ENCODE assay signal across 22 cellular contexts in genomic region chrX:39704590-39704989, GRCh38.
DNase-seq lines count a peak whose midpoint lies in the region; ATAC-seq, FAIRE-seq and TF ChIP-seq lines count a peak whose summit lies in the region.
"Had no signal": no experiment of that assay in that cellular context is flagged by ENCODE, and none has a peak within 500 bp of the region (broad histone marks: within the 10 kb centered on the region; RNA-seq: fewer than 3 reads in every experiment).

No MANE protein-coding gene starts in this region.

- BruUV-seq in IMR-90 (replicated peaks; lab: Mats Ljungman, UMichigan) (no TSS peak), HepG2 (replicated peaks; lab: Mats Ljungman, UMichigan) (no TSS peak)

- H3K9ac ChIP-seq in IMR-90 (ENCODE audit: low read depth, low read length) (no peak overlapping the region), HepG2 (ENCODE audit: insufficient read depth, low read depth, low read length) (no peak overlapping the region), smooth muscle cell (ENCODE audit: low read depth) (no peak overlapping the region)
- H3K9ac ChIP-seq: BLaER1 treated with 17β-estradiol and CSF1 and Interleukin-3, amounts not matched to agents 10 nM and 100 nM had no signal

- intact Hi-C loops in IMR-90 (cut with micrococcal nuclease): no loop called here
- intact Hi-C loops in HepG2 (cut with micrococcal nuclease; ENCODE audit: unreplicated experiment): no loop called here

- H3K56ac ChIP-seq in IMR-90 (ENCODE audit: extremely low read depth, insufficient read depth, low read length): no peak overlapping the region

- CTCF ChIA-PET in IMR-90 (lab: Yijun Ruan, JAX) (interaction anchor here (1.0 kb wide), 1 partner anchor 26 kb away, joined by 3 read pairs; no protein-coding TSS in a partner anchor), HepG2 (lab: Yijun Ruan, JAX; ENCODE audit: low intra/inter-chr PET ratio, low total read pairs) (no interaction called here)

- FAIRE-seq in HepG2 (lab: Jason Lieb, UNC): no peak
- FAIRE-seq: D721Med, GM12878, GM19239, H54 had no signal

- no peak overlapping the region for H3K14ac ChIP-seq in IMR-90 (replicated peaks; ENCODE audit: low read depth, low read length)

- TF ChIP-seq CTCF in IMR-90 (conservative IDR thresholded peaks at IDR 0.05; ENCODE audit: low read depth, low read length) (no peak), HepG2 (CRISPR knock-in tag; IDR thresholded peaks at IDR 0.05) (no peak), smooth muscle cell (IDR thresholded peaks at IDR 0.05; ENCODE audit: borderline replicate concordance, insufficient read depth, poor library complexity, severe bottlenecking) (no peak)

- no peak overlapping the region for H3K18ac ChIP-seq in IMR-90 (ENCODE audit: low read depth, low read length)

- DNase-seq in IMR-90: no peak
- DNase-seq in HepG2 (ENCODE audit: low spot score): peak; percentile 46
- DNase-seq in mucosa of gallbladder (ENCODE audit: low spot score): peak; percentile 50
- no peak for DNase-seq in immature natural killer cell
- DNase-seq in activated T-cell treated with anti-CD3 and anti-CD28 coated beads, Interleukin-2, amount 50 U/mL, for 48 hours: no peak
- no peak for DNase-seq in smooth muscle cell (lab: John Stamatoyannopoulos, UW; ENCODE audit: unreplicated experiment)
- DNase-seq: 8988T; AML-193; CD4-positive, alpha-beta T cell; CD8-positive, alpha-beta memory T cell; GDM1 had no signal

- ATAC-seq in IMR-90 (ENCODE audit: low read depth) (no peak), HepG2 (no peak)
- ATAC-seq: GM12878 had no signal

- H2AFZ ChIP-seq in IMR-90 (replicated peaks; ENCODE audit: low read length, poor library complexity) (no peak overlapping the region), HepG2 (ENCODE audit: low read length) (no peak overlapping the region), smooth muscle cell (ENCODE audit: low read depth) (no peak overlapping the region)
- H2AFZ ChIP-seq: GM23338 had no signal

- WGBS in IMR-90 (ENCODE audit: extremely low coverage in 2 of 2, insufficient read length in 1 of 2), 2 experiments: no CpG with 5 or more reads among the region's 5 CpGs
- WGBS in HepG2 (ENCODE audit: low lambda C conversion rate): 3% methylated on average over 5 of the region's 5 CpGs
- WGBS in smooth muscle cell (ENCODE audit: low lambda C conversion rate): 94% methylated on average over 5 of the region's 5 CpGs

- peaks cover 8% of the 10 kb centered on the region for H3K9me3 ChIP-seq in IMR-90 (ENCODE audit: control insufficient read depth, insufficient read depth, low read length)
- H3K9me3 ChIP-seq in HepG2 (ENCODE audit: low read length): no peaks in the 10 kb centered on the region
- no peaks in the 10 kb centered on the region for H3K9me3 ChIP-seq in smooth muscle cell (replicated peaks; ENCODE audit: low read depth)
- H3K9me3 ChIP-seq: A549, BE2C, HAP-1 had no signal

- dilution Hi-C loops in IMR-90 (cut with HindIII; ENCODE audit: low sequenced_read_pairs, unreplicated experiment): no loop called here

- H4K8ac ChIP-seq in IMR-90 (ENCODE audit: low read depth in 2 of 2, low read length in 2 of 2): no peak overlapping the region

- H3K4me1 ChIP-seq in IMR-90 (ENCODE audit: control insufficient read depth, insufficient read depth, low read length) (no peaks in the 10 kb centered on the region), HepG2 (ENCODE audit: insufficient read depth, low read length) (no peaks in the 10 kb centered on the region; the same call in 1 of the 2 replicates), smooth muscle cell (ENCODE audit: low read depth) (no peaks in the 10 kb centered on the region)
- H3K4me1 ChIP-seq: BLaER1 treated with 17β-estradiol and CSF1 and Interleukin-3, amounts not matched to agents 10 nM and 100 nM; HAP-1 had no signal

- H2AK9ac ChIP-seq in IMR-90 (replicated peaks; ENCODE audit: low read depth, low read length, poor library complexity): no peak overlapping the region

- H3K9me1 ChIP-seq in IMR-90 (ENCODE audit: insufficient read depth, low read length): no peaks in the 10 kb centered on the region

- no peaks in the 10 kb centered on the region for H3K36me3 ChIP-seq in IMR-90 (ENCODE audit: control insufficient read depth, insufficient read depth, low read length)
- H3K36me3 ChIP-seq in HepG2 (replicated peaks in 1 of 2; ENCODE audit: control insufficient read depth in 1 of 2, insufficient read depth in 2 of 2, low read length in 2 of 2): no peaks in the 10 kb centered on the region
- no peaks in the 10 kb centered on the region for H3K36me3 ChIP-seq in smooth muscle cell (ENCODE audit: low read depth)
- H3K36me3 ChIP-seq: BE2C; BLaER1 treated with 17β-estradiol and CSF1 and Interleukin-3, amounts not matched to agents 10 nM and 100 nM; HAP-1 had no signal

- H2BK120ac ChIP-seq in IMR-90 (ENCODE audit: low read depth, low read length): no peak overlapping the region

- H3K4me3 ChIP-seq in IMR-90 (ENCODE audit: insufficient read depth, low read depth, low read length): no peak overlapping the region
- no peak overlapping the region for H3K4me3 ChIP-seq in HepG2 (replicated peaks in 1 of 3; ENCODE audit: insufficient read depth in 1 of 3, low read depth in 2 of 3, low read length in 3 of 3)
- H3K4me3 ChIP-seq in smooth muscle cell: no peak overlapping the region
- H3K4me3 ChIP-seq: A549; BLaER1 treated with 17β-estradiol and CSF1 and Interleukin-3, amounts not matched to agents 10 nM and 100 nM; GM12878; GM23338; HAP-1 had no signal

- no peak overlapping the region for H2BK15ac ChIP-seq in IMR-90 (ENCODE audit: low read depth, low read length)

- no peaks in the 10 kb centered on the region for H3K9me3 Mint-ChIP-seq in immature natural killer cell
- H3K9me3 Mint-ChIP-seq: CD4-positive, alpha-beta T cell; GM23338; HFFc6 had no signal

- H3K27ac ChIP-seq in IMR-90 (ENCODE audit: insufficient read depth, low read length) (no peak overlapping the region), HepG2 (ENCODE audit: extremely low read length, insufficient read depth, low read length) (no peak overlapping the region), smooth muscle cell (ENCODE audit: low read depth) (no peak overlapping the region)
- H3K27ac ChIP-seq: BLaER1 treated with 17β-estradiol and CSF1 and Interleukin-3, amounts not matched to agents 10 nM and 100 nM had no signal

- H3K4ac ChIP-seq in IMR-90 (ENCODE audit: low read depth, low read length): no peak overlapping the region

- no peak overlapping the region for H3K4me3 Mint-ChIP-seq in immature natural killer cell
- H3K4me3 Mint-ChIP-seq: CD14-positive monocyte; CD4-positive, alpha-beta T cell; CD8-positive, alpha-beta memory T cell; GM23338; HFFc6 had no signal

- TF ChIP-seq RAD21 in IMR-90 (IDR thresholded peaks at IDR 0.05; ENCODE audit: low read length) (no peak), HepG2 (CRISPR knock-in tag; IDR thresholded peaks at IDR 0.05) (no peak)

- H3F3A ChIP-seq in smooth muscle cell (ENCODE audit: low read depth): no peaks in the 10 kb centered on the region

- no peak overlapping the region for H4K91ac ChIP-seq in IMR-90 (ENCODE audit: insufficient read depth, low read depth, low read length)

- in situ Hi-C loops in IMR-90 (cut with MboI; ENCODE audit: low sequenced_read_pairs) (no loop called here), HepG2 (cut with HindIII; ENCODE audit: extremely low pct_ligation_motif_present, low pct_unique_long_range_greater_than_20kb) (no loop called here)

- H4K20me1 ChIP-seq in IMR-90 (ENCODE audit: insufficient read depth, low read length) (no peaks in the 10 kb centered on the region), HepG2 (ENCODE audit: insufficient read depth, low read length) (no peaks in the 10 kb centered on the region), smooth muscle cell (ENCODE audit: low read depth) (no peaks in the 10 kb centered on the region)
- H4K20me1 ChIP-seq: BLaER1 treated with 17β-estradiol and CSF1 and Interleukin-3, amounts not matched to agents 10 nM and 100 nM had no signal

- H3K79me2 ChIP-seq in HepG2 (ENCODE audit: insufficient read depth, low read length): no peaks in the 10 kb centered on the region
- no peaks in the 10 kb centered on the region for H3K79me2 ChIP-seq in smooth muscle cell (ENCODE audit: low read depth)

- peaks cover 2 to 15% (median 2%) of the 10 kb centered on the region in 3 donors for H3K27me3 Mint-ChIP-seq in immature natural killer cell (ENCODE audit: low read depth in 3 of 3)
- H3K27me3 Mint-ChIP-seq: CD4-positive, alpha-beta T cell had no signal

- H3K23ac ChIP-seq in IMR-90 (ENCODE audit: low read depth, low read length): no peak overlapping the region

- H2BK5ac ChIP-seq in IMR-90 (ENCODE audit: low read depth, low read length, poor library complexity, severe bottlenecking): no peak overlapping the region

- TF ChIP-seq POLR2A in IMR-90 (IDR thresholded peaks at IDR 0.05; ENCODE audit: low read depth, low read length) (no peak), HepG2 (IDR thresholded peaks at IDR 0.05; ENCODE audit: insufficient read depth in 1 of 2, low read depth in 2 of 2, low read length in 2 of 2) (no peak)

- H2AK5ac ChIP-seq in IMR-90 (ENCODE audit: low read depth, low read length): no peak overlapping the region

- H3K27ac Mint-ChIP-seq in immature natural killer cell: no peak overlapping the region
- H3K27ac Mint-ChIP-seq: CD14-positive monocyte; CD4-positive, alpha-beta T cell; CD8-positive, alpha-beta memory T cell; GM23338; HFFc6 had no signal

- H3K36me3 Mint-ChIP-seq in immature natural killer cell: no peaks in the 10 kb centered on the region
- H3K36me3 Mint-ChIP-seq: CD14-positive monocyte had no signal

- H2BK20ac ChIP-seq in IMR-90 (ENCODE audit: low read depth, low read length): no peak overlapping the region

- no peaks in the 10 kb centered on the region for H3K4me1 Mint-ChIP-seq in immature natural killer cell
- H3K4me1 Mint-ChIP-seq: CD14-positive monocyte; CD8-positive, alpha-beta memory T cell; GM23338 had no signal

- H4K5ac ChIP-seq in IMR-90 (ENCODE audit: low read depth, low read length): no peak overlapping the region

- POLR2A ChIA-PET in IMR-90 (lab: Charles Lee; ENCODE audit: unreplicated experiment) (no interaction called here), HepG2 (lab: Yijun Ruan, JAX) (no interaction called here)

- peaks cover 13% of the 10 kb centered on the region for H3K27me3 ChIP-seq in IMR-90 (ENCODE audit: control insufficient read depth, insufficient read depth, low read length)
- no peaks in the 10 kb centered on the region for H3K27me3 ChIP-seq in HepG2 (ENCODE audit: control insufficient read depth in 1 of 2, insufficient read depth in 2 of 2, low read length in 2 of 2)
- H3K27me3 ChIP-seq in smooth muscle cell (ENCODE audit: low read depth): no peaks in the 10 kb centered on the region
- H3K27me3 ChIP-seq: BE2C; BLaER1 treated with 17β-estradiol and CSF1 and Interleukin-3, amounts not matched to agents 10 nM and 100 nM had no signal

- H3K4me2 ChIP-seq in IMR-90 (ENCODE audit: low read depth, low read length): no peak overlapping the region
- no peak overlapping the region for H3K4me2 ChIP-seq in HepG2 (ENCODE audit: low read depth, low read length)
- H3K4me2 ChIP-seq in smooth muscle cell: no peak overlapping the region
- H3K4me2 ChIP-seq: BLaER1 treated with 17β-estradiol and CSF1 and Interleukin-3, amounts not matched to agents 10 nM and 100 nM; GM23338 had no signal

- no peak for TF ChIP-seq EP300 in HepG2 (IDR thresholded peaks at IDR 0.05; ENCODE audit: low read depth in 2 of 2, low read length in 2 of 2)
- no peak for TF ChIP-seq EP300 in HepG2 (CRISPR knock-in tag; IDR thresholded peaks at IDR 0.05; ENCODE audit: borderline replicate concordance)

- H3K79me1 ChIP-seq in IMR-90 (ENCODE audit: low read depth in 1 of 2, low read length in 2 of 2): no peaks in the 10 kb centered on the region

Comparison
In these comparisons a context has a peak if more than half of its experiments do, and no peak if none do; other contexts are left out.
1. DNase-seq: peak in HepG2 (single experiment) and mucosa of gallbladder (single experiment); none in IMR-90 (single experiment), immature natural killer cell (0 of 3), activated T-cell treated with anti-CD3 and anti-CD28 coated beads, Interleukin-2, amount 50 U/mL, for 48 hours (0 of 2) and smooth muscle cell (single experiment).